In genomic region chr1:173714441-173714758, GRCh38 we compare ENCODE assay signal across 8 cellular contexts. TPM values are rescaled to one million over a fixed set of nuclear protein-coding genes. Genes with fewer than 3 reads are reported as not detected.
A peak's percentile ranks its signal among the peaks of the same experiment; 100 is the strongest.
DNase-seq lines count a peak whose midpoint lies in the region; ATAC-seq, FAIRE-seq and TF ChIP-seq lines count a peak whose summit lies in the region.

No MANE protein-coding gene starts in this region.

- H3K4me1 ChIP-seq in A549 (peaks cover 20% of the 10 kb centered on the region; the same call in 2 of the 3 replicates), HUES6 (ENCODE audit: control insufficient read depth, insufficient read depth, low read length) (0 out of 2 replicates have a peak, but pooled peaks cover 7% of the 10 kb centered on the region), mucosa of rectum (ENCODE audit: control insufficient read depth in 2 of 2, insufficient read depth in 2 of 2, low read length in 2 of 2) (peaks cover 0 to 4% of the 10 kb centered on the region in 2 donors)

- H3K4me2 ChIP-seq in A549, result peak overlapping the region; percentile 91

- TF ChIP-seq RAD21 in A549 (conservative IDR thresholded peaks at IDR 0.05 in 1 of 2, IDR thresholded peaks at IDR 0.05 in 1 of 2), result no peak

- H3K4me3 ChIP-seq in A549, result peak overlapping the region; percentile 63
- peak overlapping the region; percentile 73 for H3K4me3 ChIP-seq in HUES6 (ENCODE audit: low read depth, low read length)
- peak overlapping the region; percentile 65 for H3K4me3 ChIP-seq in bronchial epithelial cell (ENCODE audit: low read depth, low read length)
- peak overlapping the region; percentile 86 to 98 for H3K4me3 ChIP-seq in mucosa of rectum (ENCODE audit: low read length in 2 of 2)

- no peaks in the 10 kb centered on the region for H3K9me3 ChIP-seq in A549
- no peaks in the 10 kb centered on the region for H3K9me3 ChIP-seq in HUES6 (ENCODE audit: control insufficient read depth, insufficient read depth, low read depth, low read length)
- no peaks in the 10 kb centered on the region for H3K9me3 ChIP-seq in mucosa of rectum (ENCODE audit: control insufficient read depth in 2 of 2, low read length in 2 of 2)

- ATAC-seq in A549 (no peak), GM21619 (IDR thresholded peaks at IDR 0.05; ENCODE audit: unreplicated experiment) (no peak)

- POLR2A ChIA-PET in A549 (lab: Yijun Ruan, JAX), result interaction anchor here (0.6 to 1.6 kb wide), 9 partner anchors 110 to 331 kb away, joined by 3 to 15 read pairs (median 4); partner anchors contain the start of genes CENPL, DARS2, PRDX6 and RC3H1

- WGBS in A549 (ENCODE audit: missing lambda C conversion rate), result 35% methylated on average over 3 of the region's 3 CpGs

- no peak for DNase-seq in A549 (ENCODE audit: low read depth in 1 of 2, low spot score in 1 of 2)
- peak; percentile 2 for DNase-seq in bronchial epithelial cell (ENCODE audit: low read depth)
- DNase-seq in effector CD8-positive, alpha-beta T cell (lab: John Stamatoyannopoulos, UW), result no peak
- no peak for DNase-seq in amniotic stem cell (lab: John Stamatoyannopoulos, UW)
- no peak for DNase-seq in HK-2 (ENCODE audit: unreplicated experiment)

- no peak for TF ChIP-seq EP300 in A549 (IDR thresholded peaks at IDR 0.05)

- peaks cover 25% of the 10 kb centered on the region for H3K27me3 ChIP-seq in HUES6 (ENCODE audit: control insufficient read depth, insufficient read depth, low read length)
- H3K27me3 ChIP-seq in bronchial epithelial cell (ENCODE audit: control insufficient read depth, insufficient read depth, low read length), result no peaks in the 10 kb centered on the region
- peaks cover 2 to 17% of the 10 kb centered on the region in 2 donors for H3K27me3 ChIP-seq in mucosa of rectum (ENCODE audit: control insufficient read depth in 2 of 2, insufficient read depth in 2 of 2, low read length in 2 of 2)

- TF ChIP-seq POLR2A in A549 (IDR thresholded peaks at IDR 0.05; ENCODE audit: low read length), result no peak

- FAIRE-seq in A549 (lab: Jason Lieb, UNC) (no peak), bronchial epithelial cell (lab: Jason Lieb, UNC) (no peak)

- H3K27ac ChIP-seq in A549 (peak overlapping the region; percentile 79 to 96), HUES6 (ENCODE audit: low read depth, low read length) (no peak overlapping the region), mucosa of rectum (ENCODE audit: low read depth in 2 of 2, low read length in 2 of 2) (peak overlapping the region; percentile 86 to 91)

- no peaks in the 10 kb centered on the region for H3K36me3 ChIP-seq in HUES6 (ENCODE audit: control insufficient read depth, insufficient read depth, low read length)
- peaks cover 1% of the 10 kb centered on the region for H3K36me3 ChIP-seq in bronchial epithelial cell (ENCODE audit: control insufficient read depth, insufficient read depth, low read length)
- H3K36me3 ChIP-seq in mucosa of rectum (ENCODE audit: control insufficient read depth in 2 of 2, insufficient read depth in 2 of 2, low read length in 2 of 2), result no peaks in the 10 kb centered on the region

- CTCF ChIA-PET in A549 (lab: Yijun Ruan, JAX), result interaction anchor here (1.3 to 2.2 kb wide), 2 partner anchors 44 to 284 kb away, joined by 3 to 12 read pairs; no protein-coding TSS in a partner anchor

- TF ChIP-seq CTCF in A549 (IDR thresholded peaks at IDR 0.05) (no peak), bronchial epithelial cell (IDR thresholded peaks at IDR 0.05; ENCODE audit: insufficient read depth, low read length, severe bottlenecking) (no peak)

- no peak overlapping the region for H3K9ac ChIP-seq in HUES6 (ENCODE audit: low read length)
- peak overlapping the region; percentile 14 to 84 for H3K9ac ChIP-seq in mucosa of rectum (ENCODE audit: low read depth in 1 of 2, low read length in 2 of 2)

TF ChIP-seq in A549, 52 proteins besides CTCF, POLR2A, EP300 and RAD21:
- TF ChIP-seq HOXB5 (CRISPR knock-in tag; IDR thresholded peaks at IDR 0.05) (no peak), EHMT2 (IDR thresholded peaks at IDR 0.05; ENCODE audit: low read depth) (peak; percentile 89; the same call in 1 of the 2 replicates)

RNA-seq across cellular contexts. Expression of gene KLHL20, which starts 0.4 kb away (rescaled TPM):
- polyA plus RNA-seq in A549 (2011; rRNA removed), result 15.8 and 16.9 TPM in 2 replicates
- 5.9 and 6.5 TPM in 2 replicates for polyA plus RNA-seq in A549 (2012; cell fraction: cytosol; rRNA removed)
- polyA plus RNA-seq in A549 (2012; cell fraction: nucleus; rRNA removed), result 3.5 and 7.9 TPM in 2 replicates
- 11.4 to 12.5 TPM (median 12.0 TPM) in 3 replicates for polyA plus RNA-seq in A549 (2017; fragmentation: RNase III; extraction: RNeasy Plus Mini Kit Qiagen cat#74134 plus additional on column Dnase treatment)
- 13.4 and 14.2 TPM in 2 replicates for polyA minus RNA-seq in A549 (2011; rRNA and poly(A)+ RNA removed)
- 35.8 and 39.0 TPM in 2 replicates for total RNA-seq in bronchial epithelial cell

RNA-seq across cellular contexts. Expression of gene ANKRD45, which starts 44.7 kb away (rescaled TPM):
- polyA plus RNA-seq in A549 (2011; rRNA removed), result 0.27 and 0.30 TPM in 2 replicates
- polyA plus RNA-seq in A549 (2012; cell fraction: cytosol; rRNA removed), result 0.07 and 0.08 TPM in 2 replicates
- polyA plus RNA-seq in A549 (2012; cell fraction: nucleus; rRNA removed), result not detected in 2 replicates
- polyA plus RNA-seq in A549 (2017; fragmentation: RNase III; extraction: RNeasy Plus Mini Kit Qiagen cat#74134 plus additional on column Dnase treatment), result 0.14 to 0.18 TPM (median 0.15 TPM) in 3 replicates
- not detected in 2 replicates for polyA minus RNA-seq in A549 (2011; rRNA and poly(A)+ RNA removed)
- under 0.01 TPM in 2 replicates for total RNA-seq in bronchial epithelial cell
